In the genomic region with DNA sequence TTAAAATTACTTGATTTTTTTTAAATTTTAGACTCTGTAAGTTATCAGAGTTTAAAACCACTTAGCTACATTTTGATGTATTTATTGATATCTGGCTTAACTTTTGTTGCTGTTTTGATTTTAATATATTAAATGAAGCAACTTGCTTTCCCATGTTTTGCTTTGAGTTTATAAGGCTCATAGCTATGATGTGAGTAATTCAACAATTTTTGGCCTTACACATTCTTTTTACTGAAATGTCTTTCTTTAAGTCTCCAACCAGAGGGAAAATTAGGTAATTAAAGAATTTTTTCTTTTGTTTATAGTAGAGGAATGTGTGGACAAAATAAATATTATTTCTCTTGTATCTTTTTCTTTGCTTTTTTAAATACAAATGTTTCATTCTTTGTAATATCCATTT, we compare ENCODE assay signal across 1 cellular context.
TF ChIP-seq lines count a peak whose summit lies in the region.

No MANE protein-coding gene starts in this region.

TF ChIP-seq in GM23338, 12 proteins besides CTCF, POLR2A, EP300 and RAD21 (continued from another document):
- no peak for TF ChIP-seq ZNF462 (CRISPR knock-in tag; IDR thresholded peaks at IDR 0.05)
- TF ChIP-seq ZNF114 (CRISPR knock-in tag; IDR thresholded peaks at IDR 0.05): no peak
- no peak for TF ChIP-seq POLR2AphosphoS5 (IDR thresholded peaks at IDR 0.05; ENCODE audit: low read depth)
- TF ChIP-seq ZNF331 (CRISPR knock-in tag; IDR thresholded peaks at IDR 0.05; ENCODE audit: low read depth): no peak
- TF ChIP-seq EZH2 (IDR thresholded peaks at IDR 0.05; ENCODE audit: low read depth, unreplicated experiment): no peak
- TF ChIP-seq, protein P1, sequence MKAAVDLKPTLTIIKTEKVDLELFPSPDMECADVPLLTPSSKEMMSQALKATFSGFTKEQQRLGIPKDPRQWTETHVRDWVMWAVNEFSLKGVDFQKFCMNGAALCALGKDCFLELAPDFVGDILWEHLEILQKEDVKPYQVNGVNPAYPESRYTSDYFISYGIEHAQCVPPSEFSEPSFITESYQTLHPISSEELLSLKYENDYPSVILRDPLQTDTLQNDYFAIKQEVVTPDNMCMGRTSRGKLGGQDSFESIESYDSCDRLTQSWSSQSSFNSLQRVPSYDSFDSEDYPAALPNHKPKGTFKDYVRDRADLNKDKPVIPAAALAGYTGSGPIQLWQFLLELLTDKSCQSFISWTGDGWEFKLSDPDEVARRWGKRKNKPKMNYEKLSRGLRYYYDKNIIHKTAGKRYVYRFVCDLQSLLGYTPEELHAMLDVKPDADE (IDR thresholded peaks at IDR 0.05): no peak
- TF ChIP-seq JUNB (IDR thresholded peaks at IDR 0.05; ENCODE audit: unreplicated experiment): no peak
- no peak for TF ChIP-seq STAT1 (IDR thresholded peaks at IDR 0.05; ENCODE audit: unreplicated experiment)
- TF ChIP-seq NANOG (IDR thresholded peaks at IDR 0.05; ENCODE audit: borderline replicate concordance): no peak
- TF ChIP-seq REST (IDR thresholded peaks at IDR 0.05; ENCODE audit: unreplicated experiment): no peak
TF ChIP-seq in GM23338: peak in this region for 0.
